20 cellular contexts compared by ENCODE assay signal in genomic region chr13:34224877-34225276, GRCh38.
"Had no signal": no experiment of that assay in that cellular context is flagged by ENCODE, and none has a peak within 500 bp of the region (broad histone marks: within the 10 kb centered on the region; RNA-seq: fewer than 3 reads in every experiment).

No MANE protein-coding gene starts in this region.

- H3K36me3 ChIP-seq: cardiac muscle cell, left ventricle myocardium inferior, neural progenitor cell, SJSA1, upper lobe of left lung had no signal

- H3K36me3 Mint-ChIP-seq: activated naive CD4-positive, alpha-beta T cell treated with anti-CD3 and anti-CD28 coated beads, Interleukin-2, amount 50 U/mL, for 24 hours; memory B cell; naive thymus-derived CD4-positive, alpha-beta T cell; neural progenitor cell; WTC11 had no signal

- H3K27me3 ChIP-seq: cardiac muscle cell, neural progenitor cell, SJSA1, upper lobe of left lung had no signal

- FAIRE-seq: TTC549 had no signal

- H3K9me3 Mint-ChIP-seq: memory B cell, neural progenitor cell had no signal

- H2AFZ ChIP-seq: neural progenitor cell had no signal

- DNase-seq: activated CD4-positive, alpha-beta T cell treated with anti-CD3 and anti-CD28 coated beads for 36 hours; activated CD4-positive, alpha-beta T cell treated with anti-CD3 and anti-CD28 coated beads, Interleukin-2, amount 50 U/mL, for 48 hours; activated gamma-delta T cell; effector memory CD4-positive, alpha-beta T cell; hippocampal formation; left ventricle myocardium inferior; naive thymus-derived CD4-positive, alpha-beta T cell; stimulated activated CD4-positive, alpha-beta T cell treated with anti-CD3 and anti-CD28 coated beads, Interleukin-12 subunit alpha, Interleukin-12 subunit beta, amount 100 ng/mL, for 4 hours; stimulated activated CD4-positive, alpha-beta T cell treated with anti-CD3 and anti-CD28 coated beads, Interleukin-1b, Interleukin-23, amount 100 ng/mL, for 48 hours; stimulated activated CD8-positive, alpha-beta memory T cell treated with anti-CD3 and anti-CD28 coated beads, Interleukin-4, amount 100 ng/mL, for 48 hours; stimulated activated naive CD4-positive, alpha-beta T cell treated with Interleukin-2 at 50 U/mL for 16 hours had no signal

- H3K9ac ChIP-seq: neural progenitor cell had no signal

- H3K9me3 ChIP-seq: SJSA1, upper lobe of left lung had no signal

- H3K4me2 ChIP-seq: neural progenitor cell had no signal

- H3K4me1 ChIP-seq: left ventricle myocardium inferior, neural progenitor cell, upper lobe of left lung had no signal

- H3K27ac ChIP-seq: cardiac muscle cell, left ventricle myocardium inferior, neural progenitor cell, SJSA1, upper lobe of left lung had no signal

- H3K4me3 ChIP-seq: cardiac muscle cell, left ventricle myocardium inferior, neural progenitor cell, SJSA1, upper lobe of left lung had no signal

- ATAC-seq: activated CD4-positive, alpha-beta T cell treated with anti-CD3 and anti-CD28 coated beads for 36 hours; naive thymus-derived CD4-positive, alpha-beta T cell; WTC11 had no signal

- H3K27ac Mint-ChIP-seq: activated CD4-positive, alpha-beta T cell treated with anti-CD3 and anti-CD28 coated beads for 36 hours; activated naive CD4-positive, alpha-beta T cell treated with anti-CD3 and anti-CD28 coated beads, Interleukin-2, amount 50 U/mL, for 24 hours; dendritic cell treated with granulocyte-macrophage colony-stimulating factor and Interleukin-4, amounts not matched to agents 40 ng/mL and 50 ng/mL, for 4 days; memory B cell; naive thymus-derived CD4-positive, alpha-beta T cell; neural progenitor cell; WTC11 had no signal
